Comparison of ENCODE assay signal across 20 cellular contexts in the genomic region with DNA sequence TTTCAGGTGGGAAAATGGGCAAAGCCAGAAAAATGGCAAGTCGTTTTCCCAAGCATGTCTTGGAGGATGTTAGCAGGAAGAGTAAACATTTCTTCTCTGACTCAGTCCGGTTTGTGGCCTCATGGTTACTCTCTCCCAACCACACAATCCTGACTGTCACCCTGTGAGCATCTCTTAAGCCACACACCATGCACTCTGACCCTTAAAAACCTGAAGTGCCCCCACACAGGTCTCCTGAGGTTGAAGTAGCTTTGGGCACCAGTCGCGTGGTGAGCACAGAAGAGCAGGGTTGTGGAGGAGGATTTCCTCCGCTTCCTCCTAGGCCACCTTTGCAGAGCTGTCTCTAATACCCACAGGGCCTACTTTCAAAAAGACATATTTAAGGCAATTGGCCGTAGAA.
DNase-seq lines count a peak whose midpoint lies in the region; ATAC-seq and TF ChIP-seq lines count a peak whose summit lies in the region.
"Had no signal": no experiment of that assay in that cellular context is flagged by ENCODE, and none has a peak within 500 bp of the region (broad histone marks: within the 10 kb centered on the region; RNA-seq: fewer than 3 reads in every experiment).

No MANE protein-coding gene starts in this region.

- peaks cover 62% of the 10 kb centered on the region for H3K4me1 Mint-ChIP-seq in activated B cell treated with CpG ODN at 0.5 μM for 24 hours
- H3K4me1 Mint-ChIP-seq in CD14-positive monocyte, result peaks cover 36% of the 10 kb centered on the region

- ATAC-seq in activated B cell treated with CpG ODN at 0.5 μM for 24 hours (ENCODE audit: low read depth) (no peak), HG02885 (IDR thresholded peaks at IDR 0.05; ENCODE audit: poor library complexity, unreplicated experiment) (no peak)
- ATAC-seq: WTC11 had no signal

- H3K4ac ChIP-seq in mesenchymal stem cell (ENCODE audit: low read depth in 1 of 2, low read length in 2 of 2), result no peak overlapping the region

- peak; percentile 59 for DNase-seq in Daoy (ENCODE audit: low read depth)
- peak; percentile 48 for DNase-seq in M059J (ENCODE audit: low read depth)
- no peak for DNase-seq in activated B cell treated with CpG ODN at 0.5 μM for 24 hours
- peak; percentile 65 for DNase-seq in mesenchymal stem cell
- no peak for DNase-seq in CD14-positive monocyte (ENCODE audit: low spot score)
- DNase-seq in NCI-H748 treated with DMSO at 0.1 percent for 48 hours (lab: John Stamatoyannopoulos, UW), result no peak
- DNase-seq in epidermal melanocyte (ENCODE audit: insufficient read length, low spot score), result no peak
- DNase-seq: aorta; Calu3; cortex of kidney; IMR-90; NCI-H1105 treated with DMSO at 0.1 percent for 48 hours; NCI-H82; posterior cingulate gyrus; stimulated activated CD4-positive, alpha-beta T cell treated with anti-CD3 and anti-CD28 coated beads, Interleukin-4, amount 100 ng/mL, for 1 hour had no signal

- H3K79me1 ChIP-seq in mesenchymal stem cell (replicated peaks; ENCODE audit: low read length, poor library complexity, severe bottlenecking), result no peaks in the 10 kb centered on the region

- intact Hi-C loops in activated B cell treated with CpG ODN at 0.5 μM for 24 hours (cut with micrococcal nuclease) (no loop called here), CD14-positive monocyte (cut with micrococcal nuclease) (no loop called here)

- H2BK15ac ChIP-seq in mesenchymal stem cell (ENCODE audit: low read depth, poor library complexity, severe bottlenecking), result no peak overlapping the region

- no peak overlapping the region for H2BK120ac ChIP-seq in mesenchymal stem cell (ENCODE audit: low read depth, low read length)

- peaks cover 10% of the 10 kb centered on the region for H3K9me3 Mint-ChIP-seq in activated B cell treated with CpG ODN at 0.5 μM for 24 hours
- peaks cover 0 to 10% (median 4%) of the 10 kb centered on the region in 7 donors for H3K9me3 Mint-ChIP-seq in CD14-positive monocyte
- H3K9me3 Mint-ChIP-seq: T-helper 1 cell treated with Interleukin-12 subunit alpha and Interleukin-12 subunit beta and Interleukin-4 antibody, amounts not matched to agents 30 μg/mL and 1 μg/mL, for 36 hours had no signal

- H2BK5ac ChIP-seq in mesenchymal stem cell (ENCODE audit: low read depth, low read length, poor library complexity, severe bottlenecking), result no peak overlapping the region

- peak overlapping the region; percentile 3 for H3K4me3 Mint-ChIP-seq in activated B cell treated with CpG ODN at 0.5 μM for 24 hours
- H3K4me3 Mint-ChIP-seq in CD14-positive monocyte, result no peak overlapping the region
- H3K4me3 Mint-ChIP-seq: T-helper 1 cell treated with Interleukin-12 subunit alpha and Interleukin-12 subunit beta and Interleukin-4 antibody, amounts not matched to agents 30 μg/mL and 1 μg/mL, for 36 hours; WTC11 had no signal

- no peak overlapping the region for H3K27ac ChIP-seq in mesenchymal stem cell (ENCODE audit: low read length, poor library complexity, severe bottlenecking)
- H3K27ac ChIP-seq: RWPE1 had no signal

- H2AK5ac ChIP-seq in mesenchymal stem cell (ENCODE audit: low read length, severe bottlenecking), result no peak overlapping the region

- H3K9me3 ChIP-seq in mesenchymal stem cell (ENCODE audit: control insufficient read depth, low read length), result peaks cover 11% of the 10 kb centered on the region

- no peak overlapping the region for H3K14ac ChIP-seq in mesenchymal stem cell (ENCODE audit: low read length in 2 of 2)

- H3K23ac ChIP-seq in mesenchymal stem cell (ENCODE audit: low read length in 2 of 2), result no peak overlapping the region

- H2BK12ac ChIP-seq in mesenchymal stem cell (ENCODE audit: low read length in 2 of 2), result no peak overlapping the region

- no peaks in the 10 kb centered on the region for H3K27me3 ChIP-seq in mesenchymal stem cell (ENCODE audit: control insufficient read depth in 1 of 2, insufficient read depth in 1 of 2, low read length in 2 of 2)

- no peak overlapping the region for H3K4me3 ChIP-seq in mesenchymal stem cell (ENCODE audit: insufficient read depth in 1 of 2, low read depth in 1 of 2, low read length in 2 of 2)
- H3K4me3 ChIP-seq: skin epidermis had no signal

- 23% methylated on average over 5 of the region's 6 CpGs for WGBS in mesenchymal stem cell

- TF ChIP-seq CTCF in activated B cell treated with CpG ODN at 0.5 μM for 24 hours (IDR thresholded peaks at IDR 0.05) (no peak), CD14-positive monocyte (IDR thresholded peaks at IDR 0.05) (no peak)

- H2AFZ ChIP-seq in mesenchymal stem cell (ENCODE audit: low read depth, low read length), result no peak overlapping the region

- no peak overlapping the region for H3K9ac ChIP-seq in mesenchymal stem cell (ENCODE audit: low read length)

- peaks cover 6% of the 10 kb centered on the region for H3K4me1 ChIP-seq in mesenchymal stem cell (ENCODE audit: control insufficient read depth, insufficient read depth, low read depth, low read length)

- POLR2A ChIA-PET in activated B cell treated with CpG ODN at 0.5 μM for 24 hours (lab: Charles Lee), result no interaction called here

- no peak overlapping the region for H4K91ac ChIP-seq in mesenchymal stem cell (ENCODE audit: low read length)

- peak overlapping the region; percentile 30 for H4K8ac ChIP-seq in mesenchymal stem cell (ENCODE audit: low read length)

- CTCF ChIA-PET in activated B cell treated with CpG ODN at 0.5 μM for 24 hours (lab: Charles Lee), result no interaction called here

- peak overlapping the region in 1 of 2 experiments; percentile 6 for H3K18ac ChIP-seq in mesenchymal stem cell (ENCODE audit: low read depth in 1 of 2, low read length in 2 of 2)

- no peaks in the 10 kb centered on the region for H3K36me3 ChIP-seq in mesenchymal stem cell (ENCODE audit: control insufficient read depth in 1 of 2, insufficient read depth in 2 of 2, low read depth in 1 of 2, low read length in 2 of 2)

- H3K36me3 Mint-ChIP-seq in activated B cell treated with CpG ODN at 0.5 μM for 24 hours (ENCODE audit: low read depth) (peaks cover 3% of the 10 kb centered on the region), CD14-positive monocyte (no peaks in the 10 kb centered on the region)

- H3K27me3 Mint-ChIP-seq in activated B cell treated with CpG ODN at 0.5 μM for 24 hours (no peaks in the 10 kb centered on the region), CD14-positive monocyte (ENCODE audit: low read depth in 3 of 3) (no peaks in the 10 kb centered on the region)

- H3K27ac Mint-ChIP-seq in activated B cell treated with CpG ODN at 0.5 μM for 24 hours (no peak overlapping the region), CD14-positive monocyte (peak overlapping the region in 1 of 7 donors; percentile 52)
- H3K27ac Mint-ChIP-seq: T-helper 1 cell treated with Interleukin-12 subunit alpha and Interleukin-12 subunit beta and Interleukin-4 antibody, amounts not matched to agents 30 μg/mL and 1 μg/mL, for 36 hours; WTC11 had no signal

- H3K4me2 ChIP-seq in mesenchymal stem cell (ENCODE audit: low read length, poor library complexity, severe bottlenecking), result no peak overlapping the region

Comparison
In these comparisons a context has a peak if more than half of its experiments do, and no peak if none do; other contexts are left out.
1. DNase-seq: peak in Daoy (single experiment), M059J (single experiment) and mesenchymal stem cell (single experiment); none in activated B cell treated with CpG ODN at 0.5 μM for 24 hours (single experiment), CD14-positive monocyte (single experiment), NCI-H748 treated with DMSO at 0.1 percent for 48 hours (single experiment) and epidermal melanocyte (single experiment).